Comparison of ENCODE assay signal across 35 cellular contexts in genomic region chr6:11123978-11124377, GRCh38. TPM values are rescaled to one million over a fixed set of nuclear protein-coding genes. Genes with fewer than 3 reads are reported as not detected.
DNase-seq lines count a peak whose midpoint lies in the region; ATAC-seq and TF ChIP-seq lines count a peak whose summit lies in the region.
"Had no signal": no experiment of that assay in that cellular context is flagged by ENCODE, and none has a peak within 500 bp of the region (broad histone marks: within the 10 kb centered on the region; RNA-seq: fewer than 3 reads in every experiment).

No MANE protein-coding gene starts in this region.

- H3K27me3 Mint-ChIP-seq in progenitor cell of endocrine pancreas: no peaks in the 10 kb centered on the region
- H3K27me3 Mint-ChIP-seq: activated CD8-positive, alpha-beta T cell treated with anti-CD3 and anti-CD28 coated beads for 36 hours; brain; naive thymus-derived CD4-positive, alpha-beta T cell; stimulated activated memory B cell treated with anti-CD40 and anti-IgM and Interleukin-4, amounts not matched to agents 10 μg/mL and 1 μg/mL and 100 μg/mL, for 72 hours had no signal

- H3K27ac Mint-ChIP-seq in progenitor cell of endocrine pancreas: no peak overlapping the region
- H3K27ac Mint-ChIP-seq: activated CD8-positive, alpha-beta T cell treated with anti-CD3 and anti-CD28 coated beads for 36 hours; activated T-helper 1 cell treated with anti-CD3 and anti-CD28 coated beads, Interleukin-12 subunit alpha, Interleukin-12 subunit beta, Interleukin-2, Interleukin-4 antibody, amounts not matched to agents 30 ng/mL and 10 ng/mL and 1 ng/mL, durations not matched to agents 14 hours and 24 hours and 36 hours; brain; naive thymus-derived CD4-positive, alpha-beta T cell; stimulated activated memory B cell treated with anti-CD40 and anti-IgM and Interleukin-4, amounts not matched to agents 10 μg/mL and 1 μg/mL and 100 μg/mL, for 72 hours had no signal

- peaks cover 1% of the 10 kb centered on the region for H3K4me1 Mint-ChIP-seq in progenitor cell of endocrine pancreas (ENCODE audit: low read depth)

- H3K36me3 Mint-ChIP-seq in progenitor cell of endocrine pancreas (ENCODE audit: insufficient read depth): peaks cover 7% of the 10 kb centered on the region

- H3K4me3 Mint-ChIP-seq in progenitor cell of endocrine pancreas (ENCODE audit: low read depth): no peak overlapping the region
- H3K4me3 Mint-ChIP-seq: activated CD8-positive, alpha-beta T cell treated with anti-CD3 and anti-CD28 coated beads for 36 hours; activated T-helper 1 cell treated with anti-CD3 and anti-CD28 coated beads, Interleukin-12 subunit alpha, Interleukin-12 subunit beta, Interleukin-2, Interleukin-4 antibody, amounts not matched to agents 30 ng/mL and 10 ng/mL and 1 ng/mL, durations not matched to agents 14 hours and 24 hours and 36 hours; brain; naive thymus-derived CD4-positive, alpha-beta T cell; stimulated activated memory B cell treated with anti-CD40 and anti-IgM and Interleukin-4, amounts not matched to agents 10 μg/mL and 1 μg/mL and 100 μg/mL, for 72 hours had no signal

- ATAC-seq in GM19328 (IDR thresholded peaks at IDR 0.05; ENCODE audit: unreplicated experiment) (no peak), HG02623 (IDR thresholded peaks at IDR 0.05; ENCODE audit: unreplicated experiment) (no peak)
- ATAC-seq: activated CD8-positive, alpha-beta T cell treated with anti-CD3 and anti-CD28 coated beads for 36 hours; naive thymus-derived CD4-positive, alpha-beta T cell; Panc1; stimulated activated memory B cell treated with anti-CD40 and anti-IgM and Interleukin-4, amounts not matched to agents 10 μg/mL and 1 μg/mL and 100 μg/mL, for 72 hours; upper lobe of right lung had no signal

- H3K27ac ChIP-seq in VCaP: peak overlapping the region; percentile 34
- H3K27ac ChIP-seq: coronary artery, upper lobe of right lung had no signal

- DNase-seq in epithelial cell of proximal tubule (ENCODE audit: low read depth) (no peak), progenitor cell of endocrine pancreas (ENCODE audit: low spot score, unreplicated experiment) (no peak), AG08396 (ENCODE audit: low spot score) (no peak)
- DNase-seq in stimulated activated CD4-positive, alpha-beta T cell treated with anti-CD3 and anti-CD28 coated beads, Interleukin-15, amount 100 ng/mL, for 24 hours: no peak
- DNase-seq: activated CD8-positive, alpha-beta memory T cell treated with anti-CD3 and anti-CD28 coated beads, Interleukin-2, amount 50 U/mL, for 48 hours; activated CD8-positive, alpha-beta T cell treated with anti-CD3 and anti-CD28 coated beads for 36 hours; activated naive CD4-positive, alpha-beta T cell treated with Interleukin-2 at 50 U/mL for 16 hours; C1 segment of cervical spinal cord; DMS79 treated with DMSO at 0.1 percent for 48 hours; effector CD8-positive, alpha-beta T cell; erythroblast; GF-D8; KBM-7; naive thymus-derived CD4-positive, alpha-beta T cell; NCI-H146; NCI-H2107; NCI-H446; NCI-H774; nucleus accumbens; SHP77; substantia nigra; upper lobe of right lung had no signal

- no peak overlapping the region for H3K4me3 ChIP-seq in epithelial cell of proximal tubule (ENCODE audit: low read depth, low read length)
- H3K4me3 ChIP-seq: coronary artery, upper lobe of right lung had no signal

- peak; percentile 22; the same call in 1 of the 3 replicates for TF ChIP-seq CTCF in GM12872 (IDR thresholded peaks at IDR 0.05; ENCODE audit: insufficient read depth, low read depth, low read length)
- peak; percentile 70 for TF ChIP-seq CTCF in VCaP (conservative IDR thresholded peaks at IDR 0.05)
- peak; percentile 21 for TF ChIP-seq CTCF in epithelial cell of proximal tubule (conservative IDR thresholded peaks at IDR 0.05; ENCODE audit: low read depth, low read length)
- peak; percentile 28 for TF ChIP-seq CTCF in progenitor cell of endocrine pancreas (IDR thresholded peaks at IDR 0.05; ENCODE audit: unreplicated experiment)

- peaks cover 3% of the 10 kb centered on the region for H3K9me3 Mint-ChIP-seq in progenitor cell of endocrine pancreas (ENCODE audit: low read depth)
- H3K9me3 Mint-ChIP-seq: activated CD8-positive, alpha-beta T cell treated with anti-CD3 and anti-CD28 coated beads for 36 hours; stimulated activated memory B cell treated with anti-CD40 and anti-IgM and Interleukin-4, amounts not matched to agents 10 μg/mL and 1 μg/mL and 100 μg/mL, for 72 hours had no signal

RNA-seq across cellular contexts. Expression of gene ERVFRD-1, which starts 12.5 kb away (rescaled TPM):
- not detected in 2 replicates for total RNA-seq in epithelial cell of proximal tubule
- not detected in 2 replicates for total RNA-seq in progenitor cell of endocrine pancreas
- total RNA-seq: activated CD8-positive, alpha-beta T cell treated with anti-CD3 and anti-CD28 coated beads for 36 hours; activated T-helper 1 cell treated with anti-CD3 and anti-CD28 coated beads, Interleukin-12 subunit alpha, Interleukin-12 subunit beta, Interleukin-2, Interleukin-4 antibody, amounts not matched to agents 30 ng/mL and 10 ng/mL and 1 ng/mL, durations not matched to agents 14 hours and 24 hours and 36 hours; frontal cortex; H4; kidney epithelial cell; pulmonary artery endothelial cell had no signal

RNA-seq across cellular contexts. Expression of gene SMIM13, which starts 30.3 kb away (rescaled TPM):
- total RNA-seq in epithelial cell of proximal tubule (8.6 and 15.3 TPM in 2 replicates), progenitor cell of endocrine pancreas (10.5 and 11.5 TPM in 2 replicates)
